ENCODE assay signal across 23 cellular contexts in genomic region chr1:95506736-95507404, GRCh38.
"Had no signal": no experiment of that assay in that cellular context is flagged by ENCODE, and none has a peak within 500 bp of the region (broad histone marks: within the 10 kb centered on the region; RNA-seq: fewer than 3 reads in every experiment).

No MANE protein-coding gene starts in this region.

- H3K27me3 Mint-ChIP-seq: activated CD4-positive, alpha-beta memory T cell treated with anti-CD3 and anti-CD28 coated beads for 36 hours; activated CD4-positive, alpha-beta T cell treated with anti-CD3 and anti-CD28 coated beads for 36 hours; activated naive CD8-positive, alpha-beta T cell treated with anti-CD3 and anti-CD28 coated beads, Interleukin-2, amount 10 ng/mL, durations not matched to agents 7 days and 5 days; effector memory CD8-positive, alpha-beta T cell; naive thymus-derived CD8-positive, alpha-beta T cell; stimulated activated naive B cell treated with anti-CD40 and anti-IgM and Interleukin-4, amounts not matched to agents 10 μg/mL and 1 μg/mL and 100 μg/mL, for 72 hours had no signal

- H3K4me1 ChIP-seq: breast epithelium, colonic mucosa, esophagus muscularis mucosa, left ventricle myocardium inferior, transverse colon had no signal

- DNase-seq: activated CD4-positive, alpha-beta memory T cell treated with anti-CD3 and anti-CD28 coated beads for 36 hours; activated CD4-positive, alpha-beta T cell treated with anti-CD3 and anti-CD28 coated beads for 36 hours; activated effector memory CD4-positive, alpha-beta T cell treated with Interleukin-2 at 50 U/mL for 16 hours; activated naive CD4-positive, alpha-beta T cell treated with anti-CD3 and anti-CD28 coated beads for 36 hours; activated naive CD8-positive, alpha-beta T cell treated with anti-CD3 and anti-CD28 coated beads, Interleukin-2, amount 10 ng/mL, durations not matched to agents 7 days and 5 days; activated T-cell treated with anti-CD3 and anti-CD28 coated beads, Interleukin-2, amount 50 U/mL, for 72 hours; amniotic stem cell; colonic mucosa; dorsolateral prefrontal cortex; effector memory CD8-positive, alpha-beta T cell; hippocampal formation; left ventricle myocardium inferior; naive thymus-derived CD8-positive, alpha-beta T cell; retina; stimulated activated CD4-positive, alpha-beta T cell treated with anti-CD3 and anti-CD28 coated beads, Interleukin-2, amount 100 ng/mL, for 48 hours; stimulated activated CD8-positive, alpha-beta memory T cell treated with anti-CD3 and anti-CD28 coated beads, Interleukin-4, amount 100 ng/mL, for 48 hours; stimulated activated naive B cell treated with anti-CD40 and anti-IgM and Interleukin-4, amounts not matched to agents 10 μg/mL and 1 μg/mL and 100 μg/mL, for 72 hours; transverse colon had no signal

- H3K4me3 Mint-ChIP-seq: activated CD4-positive, alpha-beta memory T cell treated with anti-CD3 and anti-CD28 coated beads for 36 hours; activated CD4-positive, alpha-beta T cell treated with anti-CD3 and anti-CD28 coated beads for 36 hours; activated naive CD4-positive, alpha-beta T cell treated with anti-CD3 and anti-CD28 coated beads for 36 hours; activated naive CD8-positive, alpha-beta T cell treated with anti-CD3 and anti-CD28 coated beads, Interleukin-2, amount 10 ng/mL, durations not matched to agents 7 days and 5 days; activated T-cell treated with anti-CD3 and anti-CD28 coated beads, Interleukin-2, amount 50 U/mL, for 72 hours; effector memory CD8-positive, alpha-beta T cell; mesothelial cell of epicardium; naive thymus-derived CD8-positive, alpha-beta T cell; neural progenitor cell; stimulated activated naive B cell treated with anti-CD40 and anti-IgM and Interleukin-4, amounts not matched to agents 10 μg/mL and 1 μg/mL and 100 μg/mL, for 72 hours; WTC11 had no signal

- H3K36me3 ChIP-seq: breast epithelium, colonic mucosa, esophagus muscularis mucosa, left ventricle myocardium inferior, neural progenitor cell, transverse colon had no signal

- H3K9me3 Mint-ChIP-seq: mesothelial cell of epicardium, neural progenitor cell had no signal

- H3K4me1 Mint-ChIP-seq: activated CD4-positive, alpha-beta T cell treated with anti-CD3 and anti-CD28 coated beads for 36 hours; activated naive CD8-positive, alpha-beta T cell treated with anti-CD3 and anti-CD28 coated beads, Interleukin-2, amount 10 ng/mL, durations not matched to agents 7 days and 5 days; naive thymus-derived CD8-positive, alpha-beta T cell; neural progenitor cell; stimulated activated naive B cell treated with anti-CD40 and anti-IgM and Interleukin-4, amounts not matched to agents 10 μg/mL and 1 μg/mL and 100 μg/mL, for 72 hours had no signal

- H3K9me3 ChIP-seq: breast epithelium, colonic mucosa, esophagus muscularis mucosa, left ventricle myocardium inferior, transverse colon had no signal

- H3K4me2 ChIP-seq: neural progenitor cell had no signal

- H3K27me3 ChIP-seq: breast epithelium, colonic mucosa, esophagus muscularis mucosa, neural progenitor cell, transverse colon had no signal

- H3K27ac Mint-ChIP-seq: activated CD4-positive, alpha-beta memory T cell treated with anti-CD3 and anti-CD28 coated beads for 36 hours; activated CD4-positive, alpha-beta T cell treated with anti-CD3 and anti-CD28 coated beads for 36 hours; activated naive CD4-positive, alpha-beta T cell treated with anti-CD3 and anti-CD28 coated beads for 36 hours; activated naive CD8-positive, alpha-beta T cell treated with anti-CD3 and anti-CD28 coated beads, Interleukin-2, amount 10 ng/mL, durations not matched to agents 7 days and 5 days; activated T-cell treated with anti-CD3 and anti-CD28 coated beads, Interleukin-2, amount 50 U/mL, for 72 hours; effector memory CD8-positive, alpha-beta T cell; mesothelial cell of epicardium; naive thymus-derived CD8-positive, alpha-beta T cell; neural progenitor cell; stimulated activated naive B cell treated with anti-CD40 and anti-IgM and Interleukin-4, amounts not matched to agents 10 μg/mL and 1 μg/mL and 100 μg/mL, for 72 hours; WTC11 had no signal

- H3K36me3 Mint-ChIP-seq: activated CD4-positive, alpha-beta memory T cell treated with anti-CD3 and anti-CD28 coated beads for 36 hours; activated naive CD8-positive, alpha-beta T cell treated with anti-CD3 and anti-CD28 coated beads, Interleukin-2, amount 10 ng/mL, durations not matched to agents 7 days and 5 days; mesothelial cell of epicardium; naive thymus-derived CD8-positive, alpha-beta T cell; neural progenitor cell; stimulated activated naive B cell treated with anti-CD40 and anti-IgM and Interleukin-4, amounts not matched to agents 10 μg/mL and 1 μg/mL and 100 μg/mL, for 72 hours had no signal

- H3K9ac ChIP-seq: neural progenitor cell had no signal

- H3K4me3 ChIP-seq: breast epithelium, colonic mucosa, dorsolateral prefrontal cortex, esophagus muscularis mucosa, left ventricle myocardium inferior, neural progenitor cell, transverse colon had no signal

- H3K27ac ChIP-seq: colonic mucosa, dorsolateral prefrontal cortex, esophagus muscularis mucosa, left ventricle myocardium inferior, neural progenitor cell, transverse colon had no signal

- H2AFZ ChIP-seq: neural progenitor cell had no signal
